Comparison of ENCODE assay signal across 8 cellular contexts in genomic region chr11:126304457-126305072, GRCh38. TPM values are rescaled to one million over a fixed set of nuclear protein-coding genes. Genes with fewer than 3 reads are reported as not detected.
A peak's percentile ranks its signal among the peaks of the same experiment; 100 is the strongest.
DNase-seq lines count a peak whose midpoint lies in the region; ATAC-seq, FAIRE-seq and TF ChIP-seq lines count a peak whose summit lies in the region.

No MANE protein-coding gene starts in this region.

- TF ChIP-seq CTCF in chondrocyte (IDR thresholded peaks at IDR 0.05) (peak; percentile 5), mucosa of descending colon (IDR thresholded peaks at IDR 0.05) (no peak)

- intact Hi-C loops in mucosa of descending colon (cut with DNase I, micrococcal nuclease), result no loop called here

- no peak for ATAC-seq in mucosa of descending colon

- no peaks in the 10 kb centered on the region for H3K9me3 Mint-ChIP-seq in chondrocyte (ENCODE audit: low read depth)

- no peaks in the 10 kb centered on the region for H3K27me3 Mint-ChIP-seq in chondrocyte (ENCODE audit: low read depth)

- no peaks in the 10 kb centered on the region for H3K36me3 Mint-ChIP-seq in chondrocyte (ENCODE audit: low read depth)

- peaks cover 35% of the 10 kb centered on the region for H3K4me1 Mint-ChIP-seq in chondrocyte (ENCODE audit: low read depth)

- DNase-seq in activated effector memory CD4-positive, alpha-beta T cell treated with anti-CD3 and anti-CD28 coated beads, Interleukin-2, amount 50 U/mL, for 16 hours, result peak; percentile 65
- DNase-seq in activated effector memory CD4-positive, alpha-beta T cell treated with Interleukin-2 at 50 U/mL for 16 hours, result no peak
- DNase-seq in NCI-H446 treated with DMSO at 0.1 percent for 48 hours (lab: John Stamatoyannopoulos, UW) (peak; percentile 46), chondrocyte (ENCODE audit: low spot score) (no peak), mucosa of descending colon (peak in 1 of 3 donors; percentile 12), COR-L47 (lab: John Stamatoyannopoulos, UW) (no peak), NCI-H1694 treated with DMSO at 0.1 percent for 48 hours (lab: John Stamatoyannopoulos, UW) (no peak), HTR-8/SVneo (ENCODE audit: insufficient read length, low spot score) (no peak)

- no peaks in the 10 kb centered on the region for H3K36me3 ChIP-seq in mucosa of descending colon (ENCODE audit: low read depth)

- peak overlapping the region; percentile 92 for H3K4me3 Mint-ChIP-seq in chondrocyte (ENCODE audit: unreplicated experiment)

- H3K9me3 ChIP-seq in mucosa of descending colon, result no peaks in the 10 kb centered on the region

- peak overlapping the region; percentile 42 for H3K4me3 ChIP-seq in mucosa of descending colon

- FAIRE-seq in HTR-8/SVneo (lab: Jason Lieb, UNC), result no peak

- peaks cover 10% of the 10 kb centered on the region for H3K4me1 ChIP-seq in mucosa of descending colon (ENCODE audit: low read depth)

- peak overlapping the region; percentile 98 for H3K27ac Mint-ChIP-seq in chondrocyte (ENCODE audit: unreplicated experiment)

RNA-seq across cellular contexts. Expression of gene DCPS, which starts 0.7 kb away (rescaled TPM):
- total RNA-seq in chondrocyte (12.3 to 14.8 TPM (median 12.4 TPM) in 3 replicates), mucosa of descending colon (10 to 100 TPM in 2 of 3 donors, 1 to 10 TPM in 1; 10.0 to 21.3 (median 14.8) TPM)

RNA-seq across cellular contexts. Expression of gene TIRAP, which starts 21.7 kb away (rescaled TPM):
- 8.6 to 10.0 TPM (median 9.8 TPM) in 3 replicates for total RNA-seq in chondrocyte
- total RNA-seq in mucosa of descending colon, result 10 to 100 TPM; 18.5 to 24.8 (median 21.5) TPM

RNA-seq across cellular contexts. Expression of gene FOXRED1, which starts 35.6 kb away (rescaled TPM):
- total RNA-seq in chondrocyte, result 19.1 to 32.5 TPM (median 19.3 TPM) in 3 replicates
- total RNA-seq in mucosa of descending colon, result 10 to 100 TPM; 24.3 to 36.9 (median 31.4) TPM

RNA-seq across cellular contexts. Expression of gene SRPRA, which starts 35.9 kb away (rescaled TPM):
- 108 to 144 TPM (median 110 TPM) in 3 replicates for total RNA-seq in chondrocyte
- 10 to 100 TPM; 73.8 to 88.1 (median 79.2) TPM for total RNA-seq in mucosa of descending colon

RNA-seq across cellular contexts. Expression of gene ST3GAL4, which starts 50.9 kb away (rescaled TPM):
- total RNA-seq in chondrocyte (30.7 to 75.9 TPM (median 30.9 TPM) in 3 replicates), mucosa of descending colon (100 to 1,000 TPM in 2 of 3 donors, 10 to 100 TPM in 1; 94.7 to 460 (median 217) TPM)

Comparison
In these comparisons a context has a peak if more than half of its experiments do, and no peak if none do; other contexts are left out.
1. DNase-seq: peak in activated effector memory CD4-positive, alpha-beta T cell treated with anti-CD3 and anti-CD28 coated beads, Interleukin-2, amount 50 U/mL, for 16 hours (single experiment) and NCI-H446 treated with DMSO at 0.1 percent for 48 hours (single experiment); none in activated effector memory CD4-positive, alpha-beta T cell treated with Interleukin-2 at 50 U/mL for 16 hours (single experiment), chondrocyte (single experiment), COR-L47 (single experiment), NCI-H1694 treated with DMSO at 0.1 percent for 48 hours (single experiment) and HTR-8/SVneo (single experiment).